Comparison of ENCODE assay signal across 1 cellular context in genomic region chr1:225425211-225425786, GRCh38.
TF ChIP-seq lines count a peak whose summit lies in the region.

No MANE protein-coding gene starts in this region.

TF ChIP-seq in HEK293, 187 proteins besides CTCF, POLR2A, EP300 and RAD21 (continued from another document and continues in another):
- TF ChIP-seq ZSCAN4 (tag by site-specific recombination; IDR thresholded peaks at IDR 0.05) (0 out of 2 replicates have a peak, but pooled peaks have one; percentile 20), ZNF2 (tag by site-specific recombination; IDR thresholded peaks at IDR 0.05) (peak; percentile 9; the same call in 1 of the 2 replicates), SP2 (tag by site-specific recombination; IDR thresholded peaks at IDR 0.05) (peak; percentile 49), ZNF785 (tag by site-specific recombination; IDR thresholded peaks at IDR 0.05) (no peak), ZNF623 (tag by site-specific recombination; IDR thresholded peaks at IDR 0.05) (peak; percentile 40), ZNF274 (IDR thresholded peaks at IDR 0.05; ENCODE audit: low read length) (no peak), ZNF274 (tag by site-specific recombination; IDR thresholded peaks at IDR 0.05; ENCODE audit: borderline replicate concordance) (no peak), ZNF626 (tag by site-specific recombination; IDR thresholded peaks at IDR 0.05) (no peak), ZNF426 (tag by site-specific recombination; IDR thresholded peaks at IDR 0.05) (no peak), KLF16 (tag by site-specific recombination; IDR thresholded peaks at IDR 0.05) (peak; percentile 86), IKZF3 (tag by site-specific recombination; IDR thresholded peaks at IDR 0.05) (peak; percentile 76), ZNF184 (tag by site-specific recombination; IDR thresholded peaks at IDR 0.05) (peak; percentile 89), ZNF24 (tag by site-specific recombination; IDR thresholded peaks at IDR 0.05) (peak; percentile 92), GLIS1 (tag by site-specific recombination; IDR thresholded peaks at IDR 0.05) (peak; percentile 89), ZNF449 (tag by site-specific recombination; IDR thresholded peaks at IDR 0.05) (peak; percentile 87), ZNF335 (tag by site-specific recombination; conservative IDR thresholded peaks at IDR 0.05) (peak; percentile 55; the same call in 1 of the 2 replicates), ZNF18 (tag by site-specific recombination; IDR thresholded peaks at IDR 0.05) (no peak), ZNF214 (tag by site-specific recombination; IDR thresholded peaks at IDR 0.05; ENCODE audit: borderline replicate concordance) (no peak), FEZF1 (tag by site-specific recombination; IDR thresholded peaks at IDR 0.05) (peak; percentile 68), ZNF23 (tag by site-specific recombination; IDR thresholded peaks at IDR 0.05; ENCODE audit: borderline replicate concordance) (no peak), ZBTB20 (tag by site-specific recombination; IDR thresholded peaks at IDR 0.05) (peak; percentile 38; the same call in 1 of the 2 replicates), ZNF394 (tag by site-specific recombination; IDR thresholded peaks at IDR 0.05; ENCODE audit: borderline replicate concordance) (peak; percentile 86), KLF1 (tag by site-specific recombination; IDR thresholded peaks at IDR 0.05) (peak; percentile 85), OSR2 (tag by site-specific recombination; IDR thresholded peaks at IDR 0.05) (peak; percentile 88), ZNF501 (tag by site-specific recombination; IDR thresholded peaks at IDR 0.05) (0 out of 2 replicates have a peak, but pooled peaks have one; percentile 19), ZBTB48 (tag by site-specific recombination; IDR thresholded peaks at IDR 0.05) (peak; percentile 85), GFI1B (tag by site-specific recombination; IDR thresholded peaks at IDR 0.05) (peak; percentile 85; the same call in 1 of the 2 replicates), YY2 (tag by site-specific recombination; IDR thresholded peaks at IDR 0.05) (peak; percentile 43; the same call in 1 of the 2 replicates), ZNF610 (tag by site-specific recombination; IDR thresholded peaks at IDR 0.05; ENCODE audit: borderline replicate concordance) (no peak), TSHZ1 (tag by site-specific recombination; IDR thresholded peaks at IDR 0.05; ENCODE audit: borderline replicate concordance) (peak; percentile 46; the same call in 1 of the 2 replicates), ZNF350 (tag by site-specific recombination; IDR thresholded peaks at IDR 0.05) (no peak), ZNF704 (tag by site-specific recombination; IDR thresholded peaks at IDR 0.05) (no peak), ZNF10 (tag by site-specific recombination; IDR thresholded peaks at IDR 0.05) (no peak; the same call in 1 of the 2 replicates), ZNF221 (tag by site-specific recombination; IDR thresholded peaks at IDR 0.05; ENCODE audit: borderline replicate concordance) (no peak), ZNF140 (tag by site-specific recombination; IDR thresholded peaks at IDR 0.05) (no peak), ZNF596 (tag by site-specific recombination; IDR thresholded peaks at IDR 0.05) (no peak), ZFP69B (tag by site-specific recombination; IDR thresholded peaks at IDR 0.05) (peak; percentile 57; the same call in 1 of the 2 replicates), ZSCAN23 (tag by site-specific recombination; IDR thresholded peaks at IDR 0.05) (peak; percentile 24; the same call in 1 of the 2 replicates), ZBTB11 (tag by site-specific recombination; conservative IDR thresholded peaks at IDR 0.05; ENCODE audit: low read depth) (0 out of 2 replicates have a peak, but pooled peaks have one; percentile 17), GLIS2 (tag by site-specific recombination; IDR thresholded peaks at IDR 0.05) (peak; percentile 77), ZNF670 (tag by site-specific recombination; IDR thresholded peaks at IDR 0.05; ENCODE audit: low read depth) (no peak)
- TF ChIP-seq, protein P1, sequence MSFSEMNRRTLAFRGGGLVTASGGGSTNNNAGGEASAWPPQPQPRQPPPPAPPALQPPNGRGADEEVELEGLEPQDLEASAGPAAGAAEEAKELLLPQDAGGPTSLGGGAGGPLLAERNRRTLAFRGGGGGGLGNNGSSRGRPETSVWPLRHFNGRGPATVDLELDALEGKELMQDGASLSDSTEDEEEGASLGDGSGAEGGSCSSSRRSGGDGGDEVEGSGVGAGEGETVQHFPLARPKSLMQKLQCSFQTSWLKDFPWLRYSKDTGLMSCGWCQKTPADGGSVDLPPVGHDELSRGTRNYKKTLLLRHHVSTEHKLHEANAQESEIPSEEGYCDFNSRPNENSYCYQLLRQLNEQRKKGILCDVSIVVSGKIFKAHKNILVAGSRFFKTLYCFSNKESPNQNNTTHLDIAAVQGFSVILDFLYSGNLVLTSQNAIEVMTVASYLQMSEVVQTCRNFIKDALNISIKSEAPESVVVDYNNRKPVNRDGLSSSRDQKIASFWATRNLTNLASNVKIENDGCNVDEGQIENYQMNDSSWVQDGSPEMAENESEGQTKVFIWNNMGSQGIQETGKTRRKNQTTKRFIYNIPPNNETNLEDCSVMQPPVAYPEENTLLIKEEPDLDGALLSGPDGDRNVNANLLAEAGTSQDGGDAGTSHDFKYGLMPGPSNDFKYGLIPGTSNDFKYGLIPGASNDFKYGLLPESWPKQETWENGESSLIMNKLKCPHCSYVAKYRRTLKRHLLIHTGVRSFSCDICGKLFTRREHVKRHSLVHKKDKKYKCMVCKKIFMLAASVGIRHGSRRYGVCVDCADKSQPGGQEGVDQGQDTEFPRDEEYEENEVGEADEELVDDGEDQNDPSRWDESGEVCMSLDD (tag by site-specific recombination; IDR thresholded peaks at IDR 0.05): 0 out of 2 replicates have a peak, but pooled peaks have one; percentile 28
- TF ChIP-seq, protein P2, sequence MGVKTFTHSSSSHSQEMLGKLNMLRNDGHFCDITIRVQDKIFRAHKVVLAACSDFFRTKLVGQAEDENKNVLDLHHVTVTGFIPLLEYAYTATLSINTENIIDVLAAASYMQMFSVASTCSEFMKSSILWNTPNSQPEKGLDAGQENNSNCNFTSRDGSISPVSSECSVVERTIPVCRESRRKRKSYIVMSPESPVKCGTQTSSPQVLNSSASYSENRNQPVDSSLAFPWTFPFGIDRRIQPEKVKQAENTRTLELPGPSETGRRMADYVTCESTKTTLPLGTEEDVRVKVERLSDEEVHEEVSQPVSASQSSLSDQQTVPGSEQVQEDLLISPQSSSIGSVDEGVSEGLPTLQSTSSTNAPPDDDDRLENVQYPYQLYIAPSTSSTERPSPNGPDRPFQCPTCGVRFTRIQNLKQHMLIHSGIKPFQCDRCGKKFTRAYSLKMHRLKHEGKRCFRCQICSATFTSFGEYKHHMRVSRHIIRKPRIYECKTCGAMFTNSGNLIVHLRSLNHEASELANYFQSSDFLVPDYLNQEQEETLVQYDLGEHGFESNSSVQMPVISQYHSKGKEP (tag by site-specific recombination; IDR thresholded peaks at IDR 0.05): 0 out of 2 replicates have a peak, but pooled peaks have one; percentile 4
- TF ChIP-seq, protein P3, sequence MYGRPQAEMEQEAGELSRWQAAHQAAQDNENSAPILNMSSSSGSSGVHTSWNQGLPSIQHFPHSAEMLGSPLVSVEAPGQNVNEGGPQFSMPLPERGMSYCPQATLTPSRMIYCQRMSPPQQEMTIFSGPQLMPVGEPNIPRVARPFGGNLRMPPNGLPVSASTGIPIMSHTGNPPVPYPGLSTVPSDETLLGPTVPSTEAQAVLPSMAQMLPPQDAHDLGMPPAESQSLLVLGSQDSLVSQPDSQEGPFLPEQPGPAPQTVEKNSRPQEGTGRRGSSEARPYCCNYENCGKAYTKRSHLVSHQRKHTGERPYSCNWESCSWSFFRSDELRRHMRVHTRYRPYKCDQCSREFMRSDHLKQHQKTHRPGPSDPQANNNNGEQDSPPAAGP (tag by site-specific recombination; IDR thresholded peaks at IDR 0.05): peak; percentile 95
